In genomic region chr2:33583194-33583938, GRCh38 we compare ENCODE assay signal across 9 cellular contexts. TPM values are rescaled to one million over a fixed set of nuclear protein-coding genes. Genes with fewer than 3 reads are reported as not detected.
DNase-seq lines count a peak whose midpoint lies in the region; ATAC-seq, FAIRE-seq and TF ChIP-seq lines count a peak whose summit lies in the region.
"Had no signal": no experiment of that assay in that cellular context is flagged by ENCODE, and none has a peak within 500 bp of the region (broad histone marks: within the 10 kb centered on the region; RNA-seq: fewer than 3 reads in every experiment).

No MANE protein-coding gene starts in this region.

- POLR2A ChIA-PET in K562 (lab: Yijun Ruan, JAX) = interaction anchor here (1.0 to 1.7 kb wide), 3 partner anchors 10 to 13 kb away, joined by 3 to 9 read pairs (median 3); no protein-coding TSS in a partner anchor

- DNase-seq in activated CD8-positive, alpha-beta memory T cell treated with anti-CD3 and anti-CD28 coated beads, Interleukin-2, amount 10 ng/mL, durations not matched to agents 7 days and 5 days = no peak
- DNase-seq in activated CD8-positive, alpha-beta memory T cell treated with anti-CD3 and anti-CD28 coated beads for 24 hours = no peak
- DNase-seq in H7 (peak; percentile 27), NCI-H2227 (lab: John Stamatoyannopoulos, UW; ENCODE audit: unreplicated experiment) (peak; percentile 56), K562 (ENCODE audit: extremely low read depth in 1 of 4, low spot score in 3 of 4) (peak; percentile 23 to 50 (median 34)), keratinocyte (ENCODE audit: low read depth, low spot score) (no peak), transverse colon (no peak)

- TF ChIP-seq CTCF in K562 (IDR thresholded peaks at IDR 0.05 in 2 of 3, conservative IDR thresholded peaks at IDR 0.05 in 1 of 3; ENCODE audit: insufficient read depth in 2 of 3, low read depth in 1 of 3, low read length in 3 of 3) = peak; percentile 59 to 83 (median 64); a peak in 5 of 6 replicates
- TF ChIP-seq CTCF in keratinocyte (optimal IDR thresholded peaks at IDR 0.05 in 1 of 3, IDR thresholded peaks at IDR 0.05 in 1 of 3, conservative IDR thresholded peaks at IDR 0.05 in 1 of 3; ENCODE audit: extremely low read depth in 1 of 3, insufficient read depth in 2 of 3, low read length in 3 of 3) = peak in 2 of 3 experiments; percentile 49 to 65
- peak; percentile 67 to 78 (median 71) for TF ChIP-seq CTCF in transverse colon (IDR thresholded peaks at IDR 0.05)

- H3K4me2 ChIP-seq in K562 (ENCODE audit: insufficient read depth, low read length) (no peak overlapping the region), keratinocyte (ENCODE audit: control insufficient read depth, extremely low read depth, insufficient read depth, low read depth, low read length) (no peak overlapping the region)

- TF ChIP-seq RAD21 in K562 (CRISPR knock-in tag; conservative IDR thresholded peaks at IDR 0.05 in 1 of 2, IDR thresholded peaks at IDR 0.05 in 1 of 2) = peak; percentile 92 to 96

- dilution Hi-C loops in keratinocyte (cut with MboI; ENCODE audit: extremely low pct_ligation_motif_present, low sequenced_read_pairs) = no loop called here

- no peaks in the 10 kb centered on the region for H3K9me3 Mint-ChIP-seq in activated CD8-positive, alpha-beta memory T cell treated with anti-CD3 and anti-CD28 coated beads, Interleukin-2, amount 10 ng/mL, durations not matched to agents 7 days and 5 days (ENCODE audit: low read depth)
- H3K9me3 Mint-ChIP-seq: central memory CD8-positive, alpha-beta T cell had no signal

- H2AFZ ChIP-seq in K562 (ENCODE audit: low read depth, low read length) = no peak overlapping the region
- H2AFZ ChIP-seq in keratinocyte (ENCODE audit: control insufficient read depth, low read length) = no peak overlapping the region

- no peaks in the 10 kb centered on the region for H3K27me3 ChIP-seq in H7 (ENCODE audit: control insufficient read depth, insufficient read depth, low read length)
- no peaks in the 10 kb centered on the region for H3K27me3 ChIP-seq in K562 (ENCODE audit: control insufficient read depth in 2 of 2, insufficient read depth in 2 of 2, low read length in 2 of 2)
- H3K27me3 ChIP-seq in keratinocyte (ENCODE audit: control insufficient read depth, extremely low read depth, insufficient read depth, low read length) = no peaks in the 10 kb centered on the region
- H3K27me3 ChIP-seq in transverse colon = no peaks in the 10 kb centered on the region

- in situ Hi-C loops in K562 (cut with MboI) (loop anchor here (25.0 kb wide), 3 partner anchors 171 to 821 kb away; partner anchors contain the start of gene LTBP1), transverse colon (cut with MboI; ENCODE audit: low pct_ligation_motif_present in 1 of 4, low pct_unique_long_range_greater_than_20kb in 1 of 4, low sequenced_read_pairs in 3 of 4) (loop anchor here in 1 of 4 donors (25.0 kb wide), 1 partner anchor 546 kb away; no protein-coding TSS in a partner anchor)

- BruUV-seq in K562 (replicated peaks; lab: Mats Ljungman, UMichigan) = no TSS peak

- H3K9ac ChIP-seq in K562 (ENCODE audit: insufficient read depth in 1 of 2, low read depth in 2 of 2, low read length in 2 of 2) (no peak overlapping the region), keratinocyte (ENCODE audit: control insufficient read depth, extremely low read depth, insufficient read depth, low read length) (no peak overlapping the region)

- intact Hi-C loops in K562 (cut with micrococcal nuclease) (loop anchor here (1.0 to 10.0 kb wide), 6 partner anchors 108 to 1029 kb away; no protein-coding TSS in a partner anchor), transverse colon (cut with DNase I; ENCODE audit: low total_unique reads) (loop anchor here (10.0 kb wide), 1 partner anchor 109 kb away; the partner anchor contains the start of gene RASGRP3)

- H3K27me3 Mint-ChIP-seq in activated CD8-positive, alpha-beta memory T cell treated with anti-CD3 and anti-CD28 coated beads, Interleukin-2, amount 10 ng/mL, durations not matched to agents 7 days and 5 days = no peaks in the 10 kb centered on the region
- H3K27me3 Mint-ChIP-seq: central memory CD8-positive, alpha-beta T cell had no signal

- H3K4me1 ChIP-seq in K562 (replicated peaks in 1 of 2; ENCODE audit: control insufficient read depth in 2 of 2, insufficient read depth in 2 of 2, low read length in 2 of 2) (no peaks in the 10 kb centered on the region), keratinocyte (ENCODE audit: control insufficient read depth, extremely low read depth, insufficient read depth, low read length) (no peaks in the 10 kb centered on the region), transverse colon (peaks cover 0 to 17% (median 0%) of the 10 kb centered on the region in 4 donors)

- H3K27ac Mint-ChIP-seq in activated CD8-positive, alpha-beta memory T cell treated with anti-CD3 and anti-CD28 coated beads, Interleukin-2, amount 10 ng/mL, durations not matched to agents 7 days and 5 days = no peak overlapping the region

- H3K36me3 ChIP-seq in H7 (replicated peaks; ENCODE audit: control insufficient read depth, insufficient read depth, low read length) (peaks cover 11% of the 10 kb centered on the region), K562 (ENCODE audit: control insufficient read depth, insufficient read depth, low read length) (peaks cover 53% of the 10 kb centered on the region), keratinocyte (ENCODE audit: control insufficient read depth in 2 of 2, extremely low read depth in 1 of 2, insufficient read depth in 2 of 2, low read length in 2 of 2) (peaks cover 7 to 9% of the 10 kb centered on the region in 2 experiments), transverse colon (peaks cover 0 to 18% (median 3%) of the 10 kb centered on the region in 4 donors)

- H3K9me3 ChIP-seq in K562 (replicated peaks; ENCODE audit: control insufficient read depth, insufficient read depth, low read depth, low read length) (no peaks in the 10 kb centered on the region), keratinocyte (ENCODE audit: control insufficient read depth, low read depth, low read length) (no peaks in the 10 kb centered on the region), transverse colon (no peaks in the 10 kb centered on the region)

- WGBS in K562 (ENCODE audit: insufficient coverage, low coverage, missing lambda C conversion rate) = 16% methylated on average over 2 of the region's 2 CpGs
- 6 to 20% methylated on average over 1 to 2 of the region's 2 CpGs for WGBS in transverse colon (ENCODE audit: low coverage in 1 of 2), 2 donors

- no peak for TF ChIP-seq EP300 in K562 (IDR thresholded peaks at IDR 0.05; ENCODE audit: low read length)
- TF ChIP-seq EP300 in transverse colon (IDR thresholded peaks at IDR 0.05; ENCODE audit: low read depth) = no peak

- H3K4me1 Mint-ChIP-seq in activated CD8-positive, alpha-beta memory T cell treated with anti-CD3 and anti-CD28 coated beads, Interleukin-2, amount 10 ng/mL, durations not matched to agents 7 days and 5 days = peaks cover 13% of the 10 kb centered on the region
- H3K4me1 Mint-ChIP-seq: central memory CD8-positive, alpha-beta T cell had no signal

- CTCF ChIA-PET in activated CD8-positive, alpha-beta memory T cell treated with anti-CD3 and anti-CD28 coated beads, Interleukin-2, amount 10 ng/mL, durations not matched to agents 7 days and 5 days (lab: Charles Lee) = interaction anchor here (0.7 to 2.7 kb wide), 20 partner anchors 9 to 971 kb away, joined by 3 to 46 read pairs (median 5); partner anchors contain the start of genes FAM98A and RASGRP3
- CTCF ChIA-PET in K562 (lab: Yijun Ruan, JAX; ENCODE audit: low intra/inter-chr PET ratio) = interaction anchor here (0.6 to 1.4 kb wide), 6 partner anchors 19 to 1030 kb away, joined by 3 to 11 read pairs (median 4); partner anchors contain the start of gene RASGRP3

- H3K9me1 ChIP-seq in K562 (ENCODE audit: control insufficient read depth, insufficient read depth, low read length) (no peaks in the 10 kb centered on the region), keratinocyte (ENCODE audit: control insufficient read depth, extremely low read depth, insufficient read depth, low read length) (no peaks in the 10 kb centered on the region)

- FAIRE-seq in K562 (lab: Jason Lieb, UNC) (peak; percentile 61), keratinocyte (lab: Jason Lieb, UNC) (no peak)

- no peak for TF ChIP-seq POLR2A in K562 (conservative IDR thresholded peaks at IDR 0.05)
- TF ChIP-seq POLR2A in transverse colon (IDR thresholded peaks at IDR 0.05) = no peak

- H3K36me3 Mint-ChIP-seq in activated CD8-positive, alpha-beta memory T cell treated with anti-CD3 and anti-CD28 coated beads, Interleukin-2, amount 10 ng/mL, durations not matched to agents 7 days and 5 days = peaks cover 22% of the 10 kb centered on the region

- no peaks in the 10 kb centered on the region for H3K79me2 ChIP-seq in K562 (ENCODE audit: control insufficient read depth, insufficient read depth, low read length)
- H3K79me2 ChIP-seq in keratinocyte (ENCODE audit: control insufficient read depth, insufficient read depth, low read length) = no peaks in the 10 kb centered on the region

- no peak overlapping the region for H3K4me3 ChIP-seq in H7 (ENCODE audit: insufficient read depth, low read depth, low read length)
- H3K4me3 ChIP-seq in K562 = no peak overlapping the region
- H3K4me3 ChIP-seq in keratinocyte (ENCODE audit: control insufficient read depth in 2 of 3, extremely low read depth in 1 of 3, insufficient read depth in 2 of 3, low read depth in 1 of 3, low read length in 3 of 3) = no peak overlapping the region
- no peak overlapping the region for H3K4me3 ChIP-seq in transverse colon

- H4K20me1 ChIP-seq in K562 (replicated peaks; ENCODE audit: control insufficient read depth, insufficient read depth, low read length) = no peaks in the 10 kb centered on the region
- H4K20me1 ChIP-seq in keratinocyte (ENCODE audit: control insufficient read depth, extremely low read depth, insufficient read depth, low read length) = no peaks in the 10 kb centered on the region

- peak; percentile 53 for ATAC-seq in activated CD8-positive, alpha-beta memory T cell treated with anti-CD3 and anti-CD28 coated beads, Interleukin-2, amount 10 ng/mL, durations not matched to agents 7 days and 5 days
- ATAC-seq in K562 (peak; percentile 75), GM19395 (IDR thresholded peaks at IDR 0.05; ENCODE audit: unreplicated experiment) (no peak)

- H3K27ac ChIP-seq in K562 (ENCODE audit: extremely low read depth, low read depth, low read length) (no peak overlapping the region), keratinocyte (ENCODE audit: control insufficient read depth, insufficient read depth, low read length) (no peak overlapping the region), transverse colon (no peak overlapping the region)

- no peak overlapping the region for H3K4me3 Mint-ChIP-seq in activated CD8-positive, alpha-beta memory T cell treated with anti-CD3 and anti-CD28 coated beads, Interleukin-2, amount 10 ng/mL, durations not matched to agents 7 days and 5 days
- H3K4me3 Mint-ChIP-seq: central memory CD8-positive, alpha-beta T cell had no signal

RNA-seq across cellular contexts. Expression of gene FAM98A, which starts 15.7 kb away (rescaled TPM):
- 10 to 100 TPM; 36.1 to 51.7 TPM for total RNA-seq in activated CD8-positive, alpha-beta memory T cell treated with anti-CD3 and anti-CD28 coated beads, Interleukin-2, amount 10 ng/mL, durations not matched to agents 7 days and 5 days
- 23.2 and 27.7 TPM in 2 replicates for total RNA-seq in H7 (2014; rRNA removed; shearing (Covaris generic))
- 58.3 and 93.0 TPM in 2 replicates for total RNA-seq in K562 (2011; cell fraction: chromatin; rRNA removed; ENCODE audit: low replicate concordance)
- total RNA-seq in K562 (2011; cell fraction: nucleolus; rRNA removed) = 25.1 and 26.7 TPM in 2 replicates
- total RNA-seq in K562 (2011; cell fraction: nucleoplasm; rRNA removed) = 40.6 and 44.9 TPM in 2 replicates
- total RNA-seq in K562 (2014; rRNA removed) (23.5 and 26.0 TPM in 2 replicates), K562 (2014; rRNA removed; fragmentation: Illumina TruSeq; extraction: Trizol) (44.6 and 45.7 TPM in 2 replicates), K562 (2015; rRNA removed; fragmentation: Illumina TruSeq; extraction: Trizol) (39.6 and 53.8 TPM in 2 replicates), K562 (2021) (56.1 and 59.7 TPM in 2 replicates), transverse colon (10 to 100 TPM; 13.1 to 30.3 (median 25.5) TPM)
- polyA plus RNA-seq in K562 (2011; rRNA removed) (80.1 and 114 TPM in 2 replicates), K562 (2014; fragmentation: Illumina TruSeq; extraction: Trizol) (238 and 308 TPM in 2 replicates), K562 (2014; fragmentation: Nextera tagmentation; extraction: Ambion mirVana) (10 to 100 TPM; 16.5 to 23.4 TPM), K562 (2014; rRNA removed) (144 and 171 TPM in 2 replicates), keratinocyte (97.7 to 324 TPM (median 116 TPM) in 3 replicates)
- 65.6 and 159 TPM in 2 replicates for polyA plus RNA-seq in K562 (2011; cell fraction: cytosol; rRNA removed)
- polyA plus RNA-seq in K562 (2011; cell fraction: nucleus; rRNA removed) = 30.4 and 45.6 TPM in 2 replicates
- 25.4 and 119 TPM in 2 replicates for polyA plus RNA-seq in K562 (2012)
- polyA minus RNA-seq in K562 (2011; rRNA and poly(A)+ RNA removed) = 140 and 173 TPM in 2 replicates
- polyA minus RNA-seq in K562 (2011; cell fraction: cytosol; rRNA and poly(A)+ RNA removed) = 51.4 and 53.0 TPM in 2 replicates
- polyA minus RNA-seq in K562 (2011; cell fraction: nucleus; rRNA and poly(A)+ RNA removed) = 32.7 and 88.5 TPM in 2 replicates
- polyA plus RNA-seq in keratinocyte (2011; ENCODE audit: low read depth) = 16.5 TPM
- polyA plus RNA-seq in keratinocyte (2011; cell fraction: cytosol; rRNA removed) = 189 and 285 TPM in 2 replicates
- 252 and 266 TPM in 2 replicates for polyA plus RNA-seq in keratinocyte (2011; cell fraction: nucleus; rRNA removed)
- 84.0 and 154 TPM in 2 replicates for polyA plus RNA-seq in keratinocyte (2012; ENCODE audit: low replicate concordance)
- polyA minus RNA-seq in keratinocyte = 24.0 to 149 TPM (median 97.5 TPM) in 3 replicates
- 31.8 TPM for polyA minus RNA-seq in keratinocyte (2011; cell fraction: cytosol; rRNA and poly(A)+ RNA removed)
- 77.9 and 134 TPM in 2 replicates for polyA minus RNA-seq in keratinocyte (2011; cell fraction: nucleus; rRNA and poly(A)+ RNA removed)

Comparison
In these comparisons a context has a peak if more than half of its experiments do, and no peak if none do; other contexts are left out.
1. DNase-seq: peak in H7 (single experiment), NCI-H2227 (single experiment) and K562 (4 of 4); none in activated CD8-positive, alpha-beta memory T cell treated with anti-CD3 and anti-CD28 coated beads, Interleukin-2, amount 10 ng/mL, durations not matched to agents 7 days and 5 days (single experiment), activated CD8-positive, alpha-beta memory T cell treated with anti-CD3 and anti-CD28 coated beads for 24 hours (single experiment), keratinocyte (single experiment) and transverse colon (single experiment).
2. Peak in every context shown above with its lines, with median percentiles within 50 percentile points of each other: CTCF ChIP-seq.